11 cellular contexts compared by ENCODE assay signal in the genomic region with DNA sequence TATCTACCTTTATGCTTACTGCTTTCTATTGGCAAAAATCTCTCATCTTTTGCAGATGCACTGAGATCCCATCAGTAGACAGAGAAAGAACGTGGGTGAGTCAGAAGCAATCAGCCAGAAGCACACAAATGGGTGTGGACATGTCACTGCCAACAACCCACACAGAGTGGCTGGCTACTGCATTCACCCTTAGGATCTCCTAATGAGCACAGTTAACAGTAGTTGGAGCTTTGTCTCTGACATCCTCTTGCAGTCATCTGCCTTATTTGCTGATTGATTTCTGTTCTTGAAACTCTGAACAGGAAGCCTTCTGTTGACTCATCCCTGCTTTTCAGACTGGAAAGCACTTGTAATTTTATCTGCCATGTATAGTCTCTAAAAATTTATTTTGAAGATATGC.
DNase-seq lines count a peak whose midpoint lies in the region; ATAC-seq and TF ChIP-seq lines count a peak whose summit lies in the region.
"Had no signal": no experiment of that assay in that cellular context is flagged by ENCODE, and none has a peak within 500 bp of the region (broad histone marks: within the 10 kb centered on the region; RNA-seq: fewer than 3 reads in every experiment).

No MANE protein-coding gene starts in this region.

- no peaks in the 10 kb centered on the region for H3K27me3 ChIP-seq in breast epithelium
- H3K27me3 ChIP-seq: transverse colon had no signal

- no peak for TF ChIP-seq CTCF in MCF 10A (IDR thresholded peaks at IDR 0.05; ENCODE audit: unreplicated experiment)
- TF ChIP-seq CTCF in breast epithelium (IDR thresholded peaks at IDR 0.05): no peak

- POLR2A ChIA-PET in MCF 10A (lab: Yijun Ruan, JAX): interaction anchor here (1.1 to 2.4 kb wide), 4 partner anchors 12 to 27 kb away, joined by 3 to 9 read pairs (median 4); no protein-coding TSS in a partner anchor

- TF ChIP-seq POLR2A in breast epithelium (IDR thresholded peaks at IDR 0.05): no peak

- H3K36me3 Mint-ChIP-seq in MCF 10A (ENCODE audit: insufficient read depth, unreplicated experiment): no peaks in the 10 kb centered on the region
- no peaks in the 10 kb centered on the region for H3K36me3 Mint-ChIP-seq in activated T-helper 17 cell treated with anti-CD3 and anti-CD28 coated beads, Interleukin-2, amount 50 U/mL, for 72 hours (ENCODE audit: low read depth)
- no peaks in the 10 kb centered on the region for H3K36me3 Mint-ChIP-seq in stimulated activated naive CD8-positive, alpha-beta T cell treated with anti-CD3 and anti-CD28 coated beads, Interleukin-15, Interleukin-2, amounts not matched to agents 100 ng/mL and 50 ng/mL, for 24 hours (ENCODE audit: low read depth)

- peak; percentile 38 for DNase-seq in MCF 10A (ENCODE audit: unreplicated experiment)
- DNase-seq in breast epithelium (ENCODE audit: low spot score in 2 of 2): no peak
- no peak for DNase-seq in germinal center (ENCODE audit: low spot score)
- DNase-seq in DMS53 treated with DMSO at 0.1 percent for 48 hours (lab: John Stamatoyannopoulos, UW; ENCODE audit: unreplicated experiment): no peak
- no peak for DNase-seq in GF-D8 (lab: John Stamatoyannopoulos, UW)
- DNase-seq: effector memory CD4-positive, alpha-beta T cell; NCI-H524 treated with DMSO at 0.1 percent for 48 hours; transverse colon had no signal

- no peak overlapping the region for H3K27ac ChIP-seq in breast epithelium
- H3K27ac ChIP-seq: transverse colon had no signal

- H3K27me3 Mint-ChIP-seq in MCF 10A (ENCODE audit: insufficient read depth, unreplicated experiment): peaks cover 40% of the 10 kb centered on the region
- peaks cover 37% of the 10 kb centered on the region for H3K27me3 Mint-ChIP-seq in activated T-helper 17 cell treated with anti-CD3 and anti-CD28 coated beads, Interleukin-2, amount 50 U/mL, for 72 hours
- H3K27me3 Mint-ChIP-seq in stimulated activated naive CD8-positive, alpha-beta T cell treated with anti-CD3 and anti-CD28 coated beads, Interleukin-15, Interleukin-2, amounts not matched to agents 100 ng/mL and 50 ng/mL, for 24 hours: peaks cover 31% of the 10 kb centered on the region

- H3K9me3 Mint-ChIP-seq in MCF 10A (ENCODE audit: unreplicated experiment): no peaks in the 10 kb centered on the region
- no peaks in the 10 kb centered on the region for H3K9me3 Mint-ChIP-seq in activated T-helper 17 cell treated with anti-CD3 and anti-CD28 coated beads, Interleukin-2, amount 50 U/mL, for 72 hours
- H3K9me3 Mint-ChIP-seq in stimulated activated naive CD8-positive, alpha-beta T cell treated with anti-CD3 and anti-CD28 coated beads, Interleukin-15, Interleukin-2, amounts not matched to agents 100 ng/mL and 50 ng/mL, for 24 hours: no peaks in the 10 kb centered on the region

- peak; percentile 50 for ATAC-seq in HG02852 (IDR thresholded peaks at IDR 0.05; ENCODE audit: unreplicated experiment)
- peak; percentile 99 for ATAC-seq in activated T-helper 17 cell treated with anti-CD3 and anti-CD28 coated beads, Interleukin-2, amount 50 U/mL, for 72 hours (replicated peaks)

- no peak overlapping the region for H3K27ac Mint-ChIP-seq in MCF 10A (ENCODE audit: low read depth, unreplicated experiment)
- H3K27ac Mint-ChIP-seq in activated T-helper 17 cell treated with anti-CD3 and anti-CD28 coated beads, Interleukin-2, amount 50 U/mL, for 72 hours: no peak overlapping the region
- peak overlapping the region; percentile 3 for H3K27ac Mint-ChIP-seq in stimulated activated naive CD8-positive, alpha-beta T cell treated with anti-CD3 and anti-CD28 coated beads, Interleukin-15, Interleukin-2, amounts not matched to agents 100 ng/mL and 50 ng/mL, for 24 hours

- intact Hi-C loops in MCF 10A (cut with micrococcal nuclease) (no loop called here), breast epithelium (cut with DNase I; ENCODE audit: low total_unique reads) (loop anchor here (5.0 kb wide), 1 partner anchor 813 kb away; no protein-coding TSS in a partner anchor)

- H3K4me1 ChIP-seq in breast epithelium: no peaks in the 10 kb centered on the region
- H3K4me1 ChIP-seq: transverse colon had no signal

- H3K36me3 ChIP-seq in breast epithelium: no peaks in the 10 kb centered on the region
- H3K36me3 ChIP-seq: transverse colon had no signal

- CTCF ChIA-PET in MCF 10A (lab: Yijun Ruan, JAX): no interaction called here

- no peak overlapping the region for H3K4me3 ChIP-seq in breast epithelium
- H3K4me3 ChIP-seq: transverse colon had no signal

- BruUV-seq in MCF 10A (replicated peaks; lab: Mats Ljungman, UMichigan): no TSS peak

- no peak overlapping the region for H3K4me3 Mint-ChIP-seq in MCF 10A (ENCODE audit: unreplicated experiment)
- peak overlapping the region; percentile 12 for H3K4me3 Mint-ChIP-seq in activated T-helper 17 cell treated with anti-CD3 and anti-CD28 coated beads, Interleukin-2, amount 50 U/mL, for 72 hours
- H3K4me3 Mint-ChIP-seq in stimulated activated naive CD8-positive, alpha-beta T cell treated with anti-CD3 and anti-CD28 coated beads, Interleukin-15, Interleukin-2, amounts not matched to agents 100 ng/mL and 50 ng/mL, for 24 hours: no peak overlapping the region

- H3K4me1 Mint-ChIP-seq in MCF 10A (ENCODE audit: insufficient read depth, unreplicated experiment): no peaks in the 10 kb centered on the region
- peaks cover 7% of the 10 kb centered on the region for H3K4me1 Mint-ChIP-seq in activated T-helper 17 cell treated with anti-CD3 and anti-CD28 coated beads, Interleukin-2, amount 50 U/mL, for 72 hours
- peaks cover 15% of the 10 kb centered on the region for H3K4me1 Mint-ChIP-seq in stimulated activated naive CD8-positive, alpha-beta T cell treated with anti-CD3 and anti-CD28 coated beads, Interleukin-15, Interleukin-2, amounts not matched to agents 100 ng/mL and 50 ng/mL, for 24 hours (ENCODE audit: low read depth)

- H3K9me3 ChIP-seq in breast epithelium: no peaks in the 10 kb centered on the region
- H3K9me3 ChIP-seq: transverse colon had no signal
